In the genomic region with DNA sequence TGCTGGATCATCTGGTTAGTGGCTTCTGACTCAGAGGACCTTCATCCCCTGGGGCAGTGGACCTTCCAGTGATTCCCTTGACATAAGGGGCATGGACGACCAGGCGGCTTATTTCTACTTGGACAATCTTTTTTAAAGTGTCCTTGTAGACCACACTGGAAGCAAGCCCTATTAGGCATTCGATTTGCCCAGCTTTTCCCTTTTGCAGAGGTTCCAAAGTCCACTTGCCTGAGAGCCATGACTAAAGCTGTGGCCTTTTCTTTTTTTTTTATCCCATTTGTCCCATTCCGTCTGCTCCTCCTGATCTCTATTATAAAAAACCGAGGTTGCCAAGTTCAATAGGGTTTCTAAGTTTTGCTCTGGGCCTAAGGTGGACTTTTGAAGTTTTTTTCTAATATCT, we compare ENCODE assay signal across 16 cellular contexts. TPM values are rescaled to one million over a fixed set of nuclear protein-coding genes. Genes with fewer than 3 reads are reported as not detected.
"Had no signal": no experiment of that assay in that cellular context is flagged by ENCODE, and none has a peak within 500 bp of the region (broad histone marks: within the 10 kb centered on the region; RNA-seq: fewer than 3 reads in every experiment).

No MANE protein-coding gene starts in this region.

RNA-seq across cellular contexts. Expression of gene HIGD1C, which starts 43.9 kb away (rescaled TPM):
- total RNA-seq: activated CD4-positive, alpha-beta memory T cell treated with anti-CD3 and anti-CD28 coated beads, Interleukin-2, amount 10 ng/mL, durations not matched to agents 7 days and 5 days; activated CD4-positive, alpha-beta T cell treated with anti-CD3 and anti-CD28 coated beads for 36 hours; activated CD4-positive, alpha-beta T cell treated with anti-CD3 and anti-CD28 coated beads, Interleukin-2, amount 10 ng/mL, durations not matched to agents 7 days and 5 days; activated CD8-positive, alpha-beta memory T cell treated with anti-CD3 and anti-CD28 coated beads, Interleukin-2, amount 10 ng/mL, durations not matched to agents 7 days and 5 days; activated CD8-positive, alpha-beta T cell treated with anti-CD3 and anti-CD28 coated beads, Interleukin-2, amount 10 ng/mL, durations not matched to agents 7 days and 5 days; activated naive CD8-positive, alpha-beta T cell treated with anti-CD3 and anti-CD28 coated beads, Interleukin-2, amount 10 ng/mL, durations not matched to agents 7 days and 5 days; activated T-helper 2 cell treated with anti-CD3 and anti-CD28 coated beads, Interferon-gamma antibody, Interleukin-2, Interleukin-4, amounts not matched to agents 10 μg/mL and 5 μg/mL and 100 μg/mL, durations not matched to agents 14 hours and 24 hours and 36 hours; ascending aorta; bronchial epithelial cell; cardiac muscle cell; T-cell; T-helper 1 cell treated with Interleukin-12 subunit alpha and Interleukin-12 subunit beta and Interleukin-4 antibody, amounts not matched to agents 30 ng/mL and 1 ng/mL, for 36 hours; T-helper 17 cell; T-helper 2 cell treated with Interferon-gamma antibody and Interleukin-4, amounts not matched to agents 100 ng/mL and 5 ng/mL, for 36 hours; WTC11 had no signal
- polyA plus RNA-seq: adipose tissue, cardiac muscle cell had no signal
